ENCODE assay signal across 8 cellular contexts in genomic region chr22:46352691-46353386, GRCh38. TPM values are rescaled to one million over a fixed set of nuclear protein-coding genes. Genes with fewer than 3 reads are reported as not detected.
DNase-seq lines count a peak whose midpoint lies in the region; ATAC-seq and TF ChIP-seq lines count a peak whose summit lies in the region.

No MANE protein-coding gene starts in this region.

- H3K4me3 ChIP-seq in lung = no peak overlapping the region

- peak overlapping the region; percentile 11 to 77 for H3K27ac ChIP-seq in lung (ENCODE audit: low read depth in 1 of 2, low read length in 1 of 2)

- H3K4me3 Mint-ChIP-seq in brain = no peak overlapping the region

- H3K36me3 ChIP-seq in lung (ENCODE audit: control insufficient read depth in 2 of 2, insufficient read depth in 2 of 2, low read length in 2 of 2) = peaks cover 8 to 78% of the 10 kb centered on the region in 2 donors

- TF ChIP-seq CTCF in brain (conservative IDR thresholded peaks at IDR 0.05) (no peak), lung (IDR thresholded peaks at IDR 0.05; ENCODE audit: control extremely low read depth, extremely low read depth) (no peak)

- peaks cover 0 to 3% of the 10 kb centered on the region in 2 donors for H3K4me1 ChIP-seq in lung (ENCODE audit: control insufficient read depth in 2 of 2, insufficient read depth in 2 of 2, low read length in 2 of 2)

- H3K4me1 Mint-ChIP-seq in brain = peaks cover 15% of the 10 kb centered on the region

- WGBS in lung, 2 donors = 83 to 91% methylated on average over 20 of the region's 20 CpGs

- peak; percentile 60 for ATAC-seq in lung (ENCODE audit: insufficient read depth, low FRiP score)
- no peak for ATAC-seq in HG03469 (IDR thresholded peaks at IDR 0.05; ENCODE audit: unreplicated experiment)
- ATAC-seq in HG02678 (IDR thresholded peaks at IDR 0.05; ENCODE audit: unreplicated experiment) = no peak

- H3K9me3 Mint-ChIP-seq in brain = no peaks in the 10 kb centered on the region

- peaks cover 52% of the 10 kb centered on the region for H3K36me3 Mint-ChIP-seq in brain

- H3K27me3 ChIP-seq in lung (ENCODE audit: control insufficient read depth, insufficient read depth) = no peaks in the 10 kb centered on the region

- peak overlapping the region in 3 of 5 experiments; percentile 43 to 75 (median 65) for H3K27ac Mint-ChIP-seq in brain

- no peaks in the 10 kb centered on the region for H3K27me3 Mint-ChIP-seq in brain

- H3K9me3 ChIP-seq in lung (ENCODE audit: control insufficient read depth in 2 of 2, insufficient read depth in 1 of 2, low read length in 1 of 2) = no peaks in the 10 kb centered on the region

- DNase-seq in COLO829 (ENCODE audit: low spot score) (peak; percentile 50), M059J (ENCODE audit: low read depth) (peak; percentile 66), lung (ENCODE audit: low spot score) (peak; percentile 74)
- no peak for DNase-seq in activated CD4-positive, alpha-beta T cell treated with anti-CD3 and anti-CD28 coated beads for 1 hour
- DNase-seq in stimulated activated CD4-positive, alpha-beta T cell treated with anti-CD3 and anti-CD28 coated beads, Interleukin-12 subunit alpha, Interleukin-12 subunit beta, amount 100 ng/mL, for 4 hours = no peak

RNA-seq across cellular contexts. Expression of gene TRMU, which starts 17.3 kb away (rescaled TPM):
- total RNA-seq in M059J (2014; rRNA removed; shearing (Covaris generic)) = 29.6 and 45.2 TPM in 2 replicates
- 28.2 TPM for polyA plus RNA-seq in brain (ENCODE audit: insufficient read depth, low read depth, low replicate concordance)
- total RNA-seq in lung = 10 to 100 TPM; 39.2 to 42.3 TPM
- polyA plus RNA-seq in lung = 10 to 100 TPM; 24.1 to 28.7 TPM

RNA-seq across cellular contexts. Expression of gene GTSE1, which starts 56.2 kb away (rescaled TPM):
- 19.8 and 26.7 TPM in 2 replicates for total RNA-seq in M059J (2014; rRNA removed; shearing (Covaris generic))
- polyA plus RNA-seq in brain (ENCODE audit: insufficient read depth, low read depth, low replicate concordance) = 31.9 TPM
- 1 to 10 TPM; 1.0 to 2.3 TPM for total RNA-seq in lung
- polyA plus RNA-seq in lung = 1 to 10 TPM; 1.2 to 1.3 TPM

Comparison
In these comparisons a context has a peak if more than half of its experiments do, and no peak if none do; other contexts are left out.
1. DNase-seq: peak in COLO829 (single experiment), M059J (single experiment) and lung (single experiment); none in activated CD4-positive, alpha-beta T cell treated with anti-CD3 and anti-CD28 coated beads for 1 hour (single experiment) and stimulated activated CD4-positive, alpha-beta T cell treated with anti-CD3 and anti-CD28 coated beads, Interleukin-12 subunit alpha, Interleukin-12 subunit beta, amount 100 ng/mL, for 4 hours (single experiment).